14 cellular contexts compared by ENCODE assay signal in the genomic region with DNA sequence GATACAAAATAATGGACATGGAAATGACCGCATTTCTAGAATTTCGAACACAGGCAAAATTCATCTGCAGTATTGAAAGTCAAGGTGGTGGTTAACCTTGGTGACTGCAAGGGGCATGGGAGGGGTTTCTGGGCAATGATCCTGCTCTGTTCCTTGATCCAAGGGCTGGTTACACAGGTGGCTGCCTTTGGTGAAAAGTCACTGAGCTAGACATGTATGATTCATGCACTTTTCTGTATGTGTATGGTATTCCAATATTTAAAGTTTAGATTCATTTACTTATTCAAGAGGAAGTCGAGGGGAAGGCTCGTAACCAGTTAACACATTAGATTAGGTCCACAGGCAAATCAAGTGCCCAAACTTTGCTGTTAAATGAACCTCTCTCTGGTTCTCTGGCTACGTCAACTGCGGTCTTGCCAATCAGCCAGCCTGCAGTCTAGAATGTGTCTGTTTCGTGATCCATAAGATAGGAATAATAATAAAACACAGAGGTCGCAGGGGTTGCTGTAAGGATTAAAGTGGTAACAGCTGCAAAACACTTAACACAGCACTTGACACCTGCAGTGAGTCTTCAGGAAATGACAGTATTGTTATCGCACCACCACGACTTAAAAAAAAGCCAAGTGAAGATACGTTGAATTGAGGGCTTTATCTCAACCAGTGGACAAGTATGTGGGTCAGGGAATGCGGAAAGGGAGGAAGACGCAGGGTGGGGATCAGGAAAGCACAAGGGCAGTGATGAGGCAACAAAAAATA.
DNase-seq lines count a peak whose midpoint lies in the region; ATAC-seq, FAIRE-seq and TF ChIP-seq lines count a peak whose summit lies in the region.
"Had no signal": no experiment of that assay in that cellular context is flagged by ENCODE, and none has a peak within 500 bp of the region (broad histone marks: within the 10 kb centered on the region; RNA-seq: fewer than 3 reads in every experiment).

No MANE protein-coding gene starts in this region.

- H3K36me3 ChIP-seq in OCI-LY3 (replicated peaks; ENCODE audit: low read depth, low read length) (no peaks in the 10 kb centered on the region), iPS-20b (ENCODE audit: insufficient read depth, low read depth, low read length) (peaks cover 63% of the 10 kb centered on the region), skeletal muscle tissue (ENCODE audit: control insufficient read depth in 3 of 3, insufficient read depth in 3 of 3, low read length in 3 of 3) (peaks cover 0 to 8% (median 2%) of the 10 kb centered on the region in 3 donors)

- no peak for TF ChIP-seq CTCF in OCI-LY3 (IDR thresholded peaks at IDR 0.05; ENCODE audit: low read depth, low read length)

- H3K4me3 ChIP-seq in OCI-LY3 (ENCODE audit: low read length), result peak overlapping the region; percentile 34
- peak overlapping the region; percentile 40; the same call in 1 of the 2 replicates for H3K4me3 ChIP-seq in iPS-20b (ENCODE audit: low read length)
- H3K4me3 ChIP-seq in skeletal muscle tissue (ENCODE audit: low read length in 3 of 3), result no peak overlapping the region

- H3K9me3 ChIP-seq in OCI-LY3 (ENCODE audit: insufficient read depth, low read length) (no peaks in the 10 kb centered on the region), iPS-20b (ENCODE audit: insufficient read depth, low read depth, low read length) (no peaks in the 10 kb centered on the region), skeletal muscle tissue (ENCODE audit: control insufficient read depth in 3 of 3, low read length in 3 of 3) (no peaks in the 10 kb centered on the region)

- H3K79me2 ChIP-seq in OCI-LY3 (ENCODE audit: low read length), result no peaks in the 10 kb centered on the region

- no peak overlapping the region for H2AFZ ChIP-seq in OCI-LY3 (ENCODE audit: low read depth, low read length)

- peaks cover 30% of the 10 kb centered on the region for H3K27me3 ChIP-seq in OCI-LY3 (ENCODE audit: low read depth, low read length)
- H3K27me3 ChIP-seq in iPS-20b (ENCODE audit: insufficient read depth, low read length), result 0 out of 2 replicates have a peak, but pooled peaks cover 5% of the 10 kb centered on the region
- H3K27me3 ChIP-seq in skeletal muscle tissue (ENCODE audit: control insufficient read depth in 3 of 3, insufficient read depth in 3 of 3, low read length in 3 of 3), result no peaks in the 10 kb centered on the region

- H4K20me1 ChIP-seq in OCI-LY3 (ENCODE audit: insufficient read depth, low read length), result 0 out of 2 replicates have a peak, but pooled peaks cover 2% of the 10 kb centered on the region

- DNase-seq in NCI-H2171 treated with DMSO at 0.1 percent for 48 hours (lab: John Stamatoyannopoulos, UW) (peak; percentile 38), NCI-H2171 (lab: John Stamatoyannopoulos, UW) (no peak), pons (ENCODE audit: low spot score) (no peak), frontal cortex (ENCODE audit: low spot score in 2 of 2) (no peak)
- DNase-seq: activated CD4-positive, CD25-positive, alpha-beta regulatory T cell treated with anti-CD3 and anti-CD28 coated beads, Interleukin-2, amount 50 U/mL, for 72 hours; GF-D8; NCI-H1105; NCI-H226; SW 1271 had no signal

- H3K4me2 ChIP-seq in OCI-LY3 (ENCODE audit: low read length), result peak overlapping the region; percentile 49

- H3K4me1 ChIP-seq in OCI-LY3 (ENCODE audit: low read length) (peaks cover 51% of the 10 kb centered on the region), iPS-20b (ENCODE audit: insufficient read depth, low read length) (peaks cover 53% of the 10 kb centered on the region), skeletal muscle tissue (ENCODE audit: control insufficient read depth in 3 of 3, insufficient read depth in 3 of 3, low read length in 3 of 3) (peaks cover 25 to 47% (median 36%) of the 10 kb centered on the region in 3 donors)

- ATAC-seq in HG03520 (IDR thresholded peaks at IDR 0.05; ENCODE audit: unreplicated experiment), result no peak

- H3K9ac ChIP-seq in OCI-LY3 (ENCODE audit: low read length) (no peak overlapping the region), iPS-20b (ENCODE audit: low read depth, low read length) (no peak overlapping the region), skeletal muscle tissue (ENCODE audit: low read depth in 1 of 3, low read length in 3 of 3) (peak overlapping the region in 1 of 3 donors; percentile 55)

- no peak for FAIRE-seq in frontal cortex (lab: Jason Lieb, UNC)

- no peak overlapping the region for H3K27ac ChIP-seq in OCI-LY3 (ENCODE audit: low read length)
- no peak overlapping the region for H3K27ac ChIP-seq in iPS-20b (ENCODE audit: low read length)
- peak overlapping the region; percentile 89 for H3K27ac ChIP-seq in skeletal muscle tissue (ENCODE audit: low read depth, low read length)
- H3K27ac ChIP-seq: 22Rv1 had no signal

Comparison
In these comparisons a context has a peak if more than half of its experiments do, and no peak if none do; other contexts are left out.
1. H3K4me3 ChIP-seq: peak in OCI-LY3 (single experiment) and iPS-20b (single experiment); none in skeletal muscle tissue (0 of 3).